1 cellular context compared by ENCODE assay signal in genomic region chr19:47778089-47778953, GRCh38.
TF ChIP-seq lines count a peak whose summit lies in the region.

Gene SELENOW (plus strand): TSS chr19:47778703. CDS start chr19:47778786, 83 bp downstream.

TF ChIP-seq in HepG2, 621 proteins besides CTCF, POLR2A, EP300 and RAD21 (continued from another document and continues in another):
- TF ChIP-seq ZBTB4 (CRISPR knock-in tag; IDR thresholded peaks at IDR 0.05; ENCODE audit: borderline replicate concordance) (no peak), ONECUT2 (CRISPR knock-in tag; IDR thresholded peaks at IDR 0.05) (no peak), ZBED4 (CRISPR knock-in tag; IDR thresholded peaks at IDR 0.05; ENCODE audit: borderline replicate concordance) (no peak), ZNF580 (CRISPR knock-in tag; IDR thresholded peaks at IDR 0.05; ENCODE audit: borderline replicate concordance, low read depth) (peak; percentile 58), ZNF160 (CRISPR knock-in tag; IDR thresholded peaks at IDR 0.05) (peak; percentile 50; the same call in 1 of the 2 replicates), RNF2 (conservative IDR thresholded peaks at IDR 0.05; ENCODE audit: low read depth) (no peak), ZNF709 (CRISPR knock-in tag; IDR thresholded peaks at IDR 0.05) (peak; percentile 37; the same call in 1 of the 2 replicates), CREM (IDR thresholded peaks at IDR 0.05) (no peak; the same call in 1 of the 2 replicates), CREM (CRISPR knock-in tag; IDR thresholded peaks at IDR 0.05) (no peak), ZNF674 (CRISPR knock-in tag; IDR thresholded peaks at IDR 0.05; ENCODE audit: low read depth) (no peak), ZNF10 (CRISPR knock-in tag; IDR thresholded peaks at IDR 0.05; ENCODE audit: borderline replicate concordance, low read depth) (no peak), ZNF788 (CRISPR knock-in tag; IDR thresholded peaks at IDR 0.05; ENCODE audit: borderline replicate concordance) (peak; percentile 49; the same call in 1 of the 2 replicates), ARID3A (IDR thresholded peaks at IDR 0.05; ENCODE audit: low read depth, low read length) (no peak), ZNF747 (CRISPR knock-in tag; IDR thresholded peaks at IDR 0.05; ENCODE audit: borderline replicate concordance) (no peak; the same call in 1 of the 2 replicates), ZNF501 (CRISPR knock-in tag; IDR thresholded peaks at IDR 0.05) (peak; percentile 94), ZBTB34 (CRISPR knock-in tag; IDR thresholded peaks at IDR 0.05) (no peak), ZNF792 (CRISPR knock-in tag; IDR thresholded peaks at IDR 0.05) (peak; percentile 32; the same call in 1 of the 2 replicates), ARID4A (CRISPR knock-in tag; IDR thresholded peaks at IDR 0.05; ENCODE audit: borderline replicate concordance) (peak; percentile 71; the same call in 1 of the 2 replicates), MEF2D (CRISPR knock-in tag; IDR thresholded peaks at IDR 0.05) (peak; percentile 43), ZNF574 (CRISPR knock-in tag; IDR thresholded peaks at IDR 0.05) (peak; percentile 63), BCL6 (CRISPR knock-in tag; IDR thresholded peaks at IDR 0.05) (no peak), ZNF570 (CRISPR knock-in tag; IDR thresholded peaks at IDR 0.05; ENCODE audit: borderline replicate concordance) (no peak), ATF7-NPFF (CRISPR knock-in tag; IDR thresholded peaks at IDR 0.05; ENCODE audit: low read depth) (peak; percentile 51; the same call in 1 of the 2 replicates), ZNF451 (CRISPR knock-in tag; IDR thresholded peaks at IDR 0.05) (peak; percentile 33; the same call in 1 of the 2 replicates), ZKSCAN5 (CRISPR knock-in tag; IDR thresholded peaks at IDR 0.05) (no peak), HNRNPK (IDR thresholded peaks at IDR 0.05; ENCODE audit: low read depth, low read length, poor library complexity, severe bottlenecking) (peak; percentile 44), ZNF256 (CRISPR knock-in tag; conservative IDR thresholded peaks at IDR 0.05) (0 out of 2 replicates have a peak, but pooled peaks have one; percentile 13), ZFP62 (CRISPR knock-in tag; IDR thresholded peaks at IDR 0.05) (no peak), MAFK (conservative IDR thresholded peaks at IDR 0.05 in 1 of 2, IDR thresholded peaks at IDR 0.05 in 1 of 2; ENCODE audit: low read length in 2 of 2) (no peak), ZMYM3 (CRISPR knock-in tag; IDR thresholded peaks at IDR 0.05) (peak; percentile 70), MTF1 (CRISPR knock-in tag; IDR thresholded peaks at IDR 0.05) (no peak), ZSCAN30 (CRISPR knock-in tag; IDR thresholded peaks at IDR 0.05) (peak; percentile 50; the same call in 1 of the 2 replicates), MED1 (CRISPR knock-in tag; IDR thresholded peaks at IDR 0.05) (peak; percentile 59; the same call in 1 of the 2 replicates), KDM6A (CRISPR knock-in tag; IDR thresholded peaks at IDR 0.05; ENCODE audit: low read depth) (no peak), SAFB2 (CRISPR knock-in tag; IDR thresholded peaks at IDR 0.05; ENCODE audit: borderline replicate concordance, low read depth) (no peak), ZNF329 (CRISPR knock-in tag; IDR thresholded peaks at IDR 0.05; ENCODE audit: low read depth) (0 out of 2 replicates have a peak, but pooled peaks have one; percentile 58), WIZ (CRISPR knock-in tag; IDR thresholded peaks at IDR 0.05) (no peak), TEAD2 (CRISPR knock-in tag; IDR thresholded peaks at IDR 0.05) (no peak)
